ENCODE assay signal across 1 cellular context in genomic region chr22:39501644-39502108, GRCh38.
TF ChIP-seq lines count a peak whose summit lies in the region.

No MANE protein-coding gene starts in this region.

TF ChIP-seq in HepG2, 621 proteins besides CTCF, POLR2A, EP300 and RAD21 (continued from another document):
- no peak for TF ChIP-seq TCF12 (IDR thresholded peaks at IDR 0.05)
- no peak for TF ChIP-seq TCF12 (CRISPR knock-in tag; IDR thresholded peaks at IDR 0.05)
